Comparison of ENCODE assay signal across 10 cellular contexts in genomic region chr6:122184260-122184934, GRCh38.
DNase-seq lines count a peak whose midpoint lies in the region; ATAC-seq and TF ChIP-seq lines count a peak whose summit lies in the region.
"Had no signal": no experiment of that assay in that cellular context is flagged by ENCODE, and none has a peak within 500 bp of the region (broad histone marks: within the 10 kb centered on the region; RNA-seq: fewer than 3 reads in every experiment).

No MANE protein-coding gene starts in this region.

- H3K79me2 ChIP-seq in ACC112 (ENCODE audit: control insufficient read depth, insufficient read depth, low read length, unreplicated experiment): no peaks in the 10 kb centered on the region

- TF ChIP-seq CTCF in breast epithelium (IDR thresholded peaks at IDR 0.05): peak in 2 of 3 donors; percentile 44
- peak; percentile 15 for TF ChIP-seq CTCF in lung (IDR thresholded peaks at IDR 0.05; ENCODE audit: control extremely low read depth, extremely low read depth)

- H3K27me3 ChIP-seq in ACC112 (ENCODE audit: insufficient read depth, low read length) (no peaks in the 10 kb centered on the region), breast epithelium (no peaks in the 10 kb centered on the region), lung (ENCODE audit: control insufficient read depth, insufficient read depth) (no peaks in the 10 kb centered on the region)

- DNase-seq in KBM-7: peak; percentile 12
- DNase-seq in breast epithelium (ENCODE audit: low spot score in 2 of 2): no peak
- no peak for DNase-seq in lung (ENCODE audit: low spot score)
- DNase-seq in NCI-H1417 treated with DMSO at 0.1 percent for 48 hours (lab: John Stamatoyannopoulos, UW): no peak
- no peak for DNase-seq in activated CD4-positive, alpha-beta T cell treated with anti-CD3 and anti-CD28 coated beads for 1 hour
- DNase-seq: activated T-cell treated with anti-CD3 and anti-CD28 coated beads for 4 hours had no signal

- TF ChIP-seq POLR2A in breast epithelium (IDR thresholded peaks at IDR 0.05): no peak

- H3K4me3 ChIP-seq in ACC112 (ENCODE audit: low read depth, low read length) (peak overlapping the region; percentile 68), breast epithelium (peak overlapping the region in 2 of 3 donors; percentile 17 to 47), lung (no peak overlapping the region)

- H3K4me1 ChIP-seq in ACC112 (ENCODE audit: control insufficient read depth, insufficient read depth, low read length, unreplicated experiment): no peaks in the 10 kb centered on the region
- H3K4me1 ChIP-seq in breast epithelium: no peaks in the 10 kb centered on the region
- H3K4me1 ChIP-seq in lung (ENCODE audit: control insufficient read depth in 2 of 2, insufficient read depth in 2 of 2, low read length in 2 of 2): no peaks in the 10 kb centered on the region

- ATAC-seq in lung (ENCODE audit: insufficient read depth, low FRiP score) (peak; percentile 61), GM19455 (IDR thresholded peaks at IDR 0.05; ENCODE audit: unreplicated experiment) (no peak), GM19463 (IDR thresholded peaks at IDR 0.05; ENCODE audit: unreplicated experiment) (no peak)

- in situ Hi-C loops in KBM-7 (cut with MboI; ENCODE audit: low pct_unique_long_range_greater_than_20kb, low sequenced_read_pairs): no loop called here

- no peak overlapping the region for H3K27ac ChIP-seq in ACC112 (ENCODE audit: low read depth, low read length)
- H3K27ac ChIP-seq in breast epithelium: no peak overlapping the region
- no peak overlapping the region for H3K27ac ChIP-seq in lung (ENCODE audit: low read depth in 1 of 2, low read length in 1 of 2)
- H3K27ac ChIP-seq: HL-60 had no signal

- peak overlapping the region; percentile 80 for H2AFZ ChIP-seq in ACC112 (ENCODE audit: low read length, unreplicated experiment)

- WGBS in lung, 2 donors: 37 to 53% methylated on average over 5 of the region's 5 CpGs

- H3K9me3 ChIP-seq in breast epithelium (no peaks in the 10 kb centered on the region), lung (ENCODE audit: control insufficient read depth in 2 of 2, insufficient read depth in 1 of 2, low read length in 1 of 2) (no peaks in the 10 kb centered on the region)

- H3K36me3 ChIP-seq in ACC112 (ENCODE audit: insufficient read depth, low read length) (no peaks in the 10 kb centered on the region), breast epithelium (no peaks in the 10 kb centered on the region), lung (ENCODE audit: control insufficient read depth in 2 of 2, insufficient read depth in 2 of 2, low read length in 2 of 2) (no peaks in the 10 kb centered on the region)

- intact Hi-C loops in breast epithelium (cut with DNase I; ENCODE audit: low total_unique reads): no loop called here
